6 cellular contexts compared by ENCODE assay signal in genomic region chr11:111878385-111878765, GRCh38. TPM values are rescaled to one million over a fixed set of nuclear protein-coding genes. Genes with fewer than 3 reads are reported as not detected.
DNase-seq lines count a peak whose midpoint lies in the region; ATAC-seq, FAIRE-seq and TF ChIP-seq lines count a peak whose summit lies in the region.

No MANE protein-coding gene starts in this region.

- FAIRE-seq in GM18507 (lab: Jason Lieb, UNC) = peak; percentile 36

- BruUV-seq in MCF 10A (replicated peaks; lab: Mats Ljungman, UMichigan) = TSS peak; percentile 56

- POLR2A ChIA-PET in MCF 10A (lab: Yijun Ruan, JAX) = interaction anchor here (0.7 to 5.0 kb wide), 16 partner anchors 31 to 208 kb away, joined by 3 to 41 read pairs (median 6); partner anchors contain the start of genes C11orf52, CRYAB, DIXDC1 and DLAT

- no peaks in the 10 kb centered on the region for H3K9me3 Mint-ChIP-seq in MCF 10A (ENCODE audit: unreplicated experiment)
- H3K9me3 Mint-ChIP-seq in neural crest cell = no peaks in the 10 kb centered on the region

- CTCF ChIA-PET in MCF 10A (lab: Yijun Ruan, JAX) = interaction anchor here (0.6 to 4.1 kb wide), 22 partner anchors 9 to 402 kb away, joined by 3 to 43 read pairs (median 4); partner anchors contain the start of gene DIXDC1

- no peak for DNase-seq in GM18507 (ENCODE audit: extremely low spot score, insufficient read length, low read depth)
- peak; percentile 63 for DNase-seq in MCF 10A (ENCODE audit: unreplicated experiment)
- DNase-seq in neural crest cell (ENCODE audit: low read depth, low spot score) = no peak
- no peak for DNase-seq in DMS153 (lab: John Stamatoyannopoulos, UW)
- DNase-seq in GF-D8 (lab: John Stamatoyannopoulos, UW) = no peak

- peaks cover 6% of the 10 kb centered on the region for H3K4me1 Mint-ChIP-seq in MCF 10A (ENCODE audit: insufficient read depth, unreplicated experiment)
- peaks cover 17% of the 10 kb centered on the region for H3K4me1 Mint-ChIP-seq in neural crest cell

- intact Hi-C loops in MCF 10A (cut with micrococcal nuclease) = loop anchor here (2.0 to 10.0 kb wide), 4 partner anchors 40 to 286 kb away; partner anchors contain the start of genes C11orf52, IL18, NKAPD1 and PIH1D2

- H3K27ac Mint-ChIP-seq in MCF 10A (ENCODE audit: low read depth, unreplicated experiment) = peak overlapping the region; percentile 97
- H3K27ac Mint-ChIP-seq in neural crest cell (ENCODE audit: unreplicated experiment) = peak overlapping the region; percentile 72

- H3K36me3 Mint-ChIP-seq in MCF 10A (ENCODE audit: insufficient read depth, unreplicated experiment) (peaks cover 23% of the 10 kb centered on the region), neural crest cell (ENCODE audit: low read depth) (no peaks in the 10 kb centered on the region)

- ATAC-seq in HG03342 (IDR thresholded peaks at IDR 0.05; ENCODE audit: unreplicated experiment) = peak; percentile 12

- H3K4me3 Mint-ChIP-seq in MCF 10A (ENCODE audit: unreplicated experiment) = peak overlapping the region; percentile 95
- H3K4me3 Mint-ChIP-seq in neural crest cell = peak overlapping the region; percentile 93

- H3K27me3 Mint-ChIP-seq in MCF 10A (ENCODE audit: insufficient read depth, unreplicated experiment) (no peaks in the 10 kb centered on the region), neural crest cell (ENCODE audit: low read depth) (no peaks in the 10 kb centered on the region)

- TF ChIP-seq CTCF in MCF 10A (IDR thresholded peaks at IDR 0.05; ENCODE audit: unreplicated experiment) = no peak
- TF ChIP-seq CTCF in neural crest cell (conservative IDR thresholded peaks at IDR 0.05) = no peak

RNA-seq across cellular contexts. Expression of gene FDXACB1, which starts 0.6 kb away (rescaled TPM):
- total RNA-seq in MCF 10A (2022) (0.79 and 1.0 TPM in 2 replicates), neural crest cell (4.8 and 5.0 TPM in 2 replicates)

RNA-seq across cellular contexts. Expression of gene CFAP68, which starts 1.0 kb away (rescaled TPM):
- 33.6 and 38.3 TPM in 2 replicates for total RNA-seq in MCF 10A (2022)
- 22.8 and 24.8 TPM in 2 replicates for total RNA-seq in neural crest cell

RNA-seq across cellular contexts. Expression of gene ALG9, which starts 7.0 kb away (rescaled TPM):
- total RNA-seq in MCF 10A (2022) = 28.8 and 31.2 TPM in 2 replicates
- 50.4 and 55.5 TPM in 2 replicates for total RNA-seq in neural crest cell

RNA-seq across cellular contexts. Expression of gene CRYAB, which starts 33.2 kb away (rescaled TPM):
- total RNA-seq in MCF 10A (2022) (1.2 and 2.5 TPM in 2 replicates), neural crest cell (not detected in 2 replicates)

RNA-seq across cellular contexts. Expression of gene HSPB2, which starts 34.2 kb away (rescaled TPM):
- total RNA-seq in MCF 10A (2022) (0.23 TPM in 1 of 2 replicates, not detected in the other), neural crest cell (not detected in 2 replicates)
